ENCODE assay signal across 21 cellular contexts in the genomic region with DNA sequence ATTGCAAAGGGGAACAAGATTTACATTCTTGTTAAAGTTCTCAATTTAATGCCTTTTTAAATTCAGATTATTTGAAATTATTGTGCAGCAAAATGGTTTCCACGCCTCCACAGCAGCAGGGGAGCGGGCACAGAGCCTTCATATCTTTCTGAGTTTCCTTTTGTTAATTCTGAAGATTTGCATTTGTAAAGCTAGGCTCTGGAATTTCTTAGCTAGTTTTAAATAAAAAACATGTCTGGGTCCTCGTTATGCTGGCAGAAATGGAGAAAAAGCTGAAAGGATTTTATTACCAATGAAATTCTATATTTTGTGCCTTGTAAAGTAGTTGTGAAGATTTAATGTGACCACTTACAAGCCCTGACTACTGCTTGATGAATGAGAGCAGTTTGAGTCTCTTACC. TPM values are rescaled to one million over a fixed set of nuclear protein-coding genes. Genes with fewer than 3 reads are reported as not detected.
A peak's percentile ranks its signal among the peaks of the same experiment; 100 is the strongest.
DNase-seq lines count a peak whose midpoint lies in the region; ATAC-seq and TF ChIP-seq lines count a peak whose summit lies in the region.
"Had no signal": no experiment of that assay in that cellular context is flagged by ENCODE, and none has a peak within 500 bp of the region (broad histone marks: within the 10 kb centered on the region; RNA-seq: fewer than 3 reads in every experiment).

No MANE protein-coding gene starts in this region.

- in situ Hi-C loops in HAP-1 (cut with MboI; ENCODE audit: low sequenced_read_pairs): loop anchor here (25.0 kb wide), 2 partner anchors 215 to 365 kb away; partner anchors contain the start of gene NUDT11

- ATAC-seq in HG02870 (IDR thresholded peaks at IDR 0.05; ENCODE audit: unreplicated experiment) (no peak), HG03159 (IDR thresholded peaks at IDR 0.05; ENCODE audit: unreplicated experiment) (no peak)
- no peak for ATAC-seq in activated naive CD8-positive, alpha-beta T cell treated with anti-CD3 and anti-CD28 coated beads, Interleukin-2, amount 50 U/mL, for 24 hours
- ATAC-seq: Right ventricle myocardium inferior, T-cell had no signal

- DNase-seq in HAP-1 (ENCODE audit: low spot score in 2 of 2) (peak; percentile 68 to 96), C1 segment of cervical spinal cord (lab: John Stamatoyannopoulos, UW) (no peak)
- no peak for DNase-seq in activated naive CD8-positive, alpha-beta T cell treated with anti-CD3 and anti-CD28 coated beads, Interleukin-2, amount 50 U/mL, for 24 hours
- DNase-seq: CD4-positive, CD25-positive, alpha-beta regulatory T cell; MM.1S; NCI-H1048; NCI-H1417 treated with DMSO at 0.1 percent for 48 hours; NCI-H1694 treated with DMSO at 0.1 percent for 48 hours; NCI-H2081; NCI-H2227 treated with DMSO at 0.1 percent for 48 hours; NCI-H526 treated with DMSO at 0.1 percent for 48 hours; PC-9; SJCRH30; T-cell had no signal

- H3K36me3 ChIP-seq in HAP-1 (replicated peaks): no peaks in the 10 kb centered on the region
- H3K36me3 ChIP-seq in iPS-18a (ENCODE audit: control insufficient read depth, low read depth, low read length): peaks cover 7% of the 10 kb centered on the region
- H3K36me3 ChIP-seq: SJCRH30 had no signal

- H3K4me3 ChIP-seq in HAP-1: no peak overlapping the region
- peak overlapping the region; percentile 42 for H3K4me3 ChIP-seq in iPS-18a (ENCODE audit: low read length)
- H3K4me3 ChIP-seq: PC-9, SJCRH30 had no signal

- no peaks in the 10 kb centered on the region for H3K9me3 ChIP-seq in HAP-1
- H3K9me3 ChIP-seq in iPS-18a (ENCODE audit: control insufficient read depth, low read depth, low read length): peaks cover 28% of the 10 kb centered on the region
- H3K9me3 ChIP-seq: SJCRH30 had no signal

- H3K27me3 ChIP-seq in HAP-1 (ENCODE audit: low read depth) (no peaks in the 10 kb centered on the region), iPS-18a (ENCODE audit: control insufficient read depth, insufficient read depth, low read length) (no peaks in the 10 kb centered on the region)
- H3K27me3 ChIP-seq: SJCRH30 had no signal

- no peak for TF ChIP-seq CTCF in brain (conservative IDR thresholded peaks at IDR 0.05)

- peak overlapping the region in 2 of 5 experiments; percentile 54 to 68 for H3K4me3 Mint-ChIP-seq in brain
- no peak overlapping the region for H3K4me3 Mint-ChIP-seq in activated naive CD8-positive, alpha-beta T cell treated with anti-CD3 and anti-CD28 coated beads, Interleukin-2, amount 50 U/mL, for 24 hours
- H3K4me3 Mint-ChIP-seq: CD4-positive, CD25-positive, alpha-beta regulatory T cell; IgD-negative memory B cell; T-cell had no signal

- H3K27ac ChIP-seq in iPS-18a (ENCODE audit: low read length): peak overlapping the region; percentile 2
- H3K27ac ChIP-seq: KMS-11, PC-9, SJCRH30 had no signal

- H3K36me3 Mint-ChIP-seq in brain: peaks cover 58% of the 10 kb centered on the region
- H3K36me3 Mint-ChIP-seq in activated naive CD8-positive, alpha-beta T cell treated with anti-CD3 and anti-CD28 coated beads, Interleukin-2, amount 50 U/mL, for 24 hours (ENCODE audit: low read depth): peaks cover 46% of the 10 kb centered on the region

- peak overlapping the region; percentile 42 for H3K9ac ChIP-seq in iPS-18a (ENCODE audit: low read length)
- H3K9ac ChIP-seq: KMS-11 had no signal

- H3K27me3 Mint-ChIP-seq in brain: peaks cover 7% of the 10 kb centered on the region
- H3K27me3 Mint-ChIP-seq in activated naive CD8-positive, alpha-beta T cell treated with anti-CD3 and anti-CD28 coated beads, Interleukin-2, amount 50 U/mL, for 24 hours: no peaks in the 10 kb centered on the region
- H3K27me3 Mint-ChIP-seq: CD4-positive, CD25-positive, alpha-beta regulatory T cell; IgD-negative memory B cell; T-cell had no signal

- H3K9me3 Mint-ChIP-seq in brain: peaks cover 0 to 23% (median 14%) of the 10 kb centered on the region in 5 experiments
- peaks cover 12% of the 10 kb centered on the region for H3K9me3 Mint-ChIP-seq in activated naive CD8-positive, alpha-beta T cell treated with anti-CD3 and anti-CD28 coated beads, Interleukin-2, amount 50 U/mL, for 24 hours

- peak overlapping the region in 4 of 5 experiments; percentile 18 to 91 (median 37) for H3K27ac Mint-ChIP-seq in brain
- no peak overlapping the region for H3K27ac Mint-ChIP-seq in activated naive CD8-positive, alpha-beta T cell treated with anti-CD3 and anti-CD28 coated beads, Interleukin-2, amount 50 U/mL, for 24 hours
- H3K27ac Mint-ChIP-seq: CD4-positive, CD25-positive, alpha-beta regulatory T cell; IgD-negative memory B cell; T-cell had no signal

- H3K4me1 ChIP-seq in HAP-1: peaks cover 32% of the 10 kb centered on the region
- H3K4me1 ChIP-seq in iPS-18a (ENCODE audit: control insufficient read depth, low read depth, low read length): peaks cover 37% of the 10 kb centered on the region
- H3K4me1 ChIP-seq: SJCRH30 had no signal

- peaks cover 31% of the 10 kb centered on the region for H3K4me1 Mint-ChIP-seq in brain
- peaks cover 11% of the 10 kb centered on the region for H3K4me1 Mint-ChIP-seq in activated naive CD8-positive, alpha-beta T cell treated with anti-CD3 and anti-CD28 coated beads, Interleukin-2, amount 50 U/mL, for 24 hours

RNA-seq across cellular contexts. Expression of gene MAGED1, which starts 40.8 kb away (rescaled TPM):
- polyA plus RNA-seq in brain (ENCODE audit: insufficient read depth, low read depth, low replicate concordance): 250 TPM

Comparison
In these comparisons a context has a peak if more than half of its experiments do, and no peak if none do; other contexts are left out.
1. DNase-seq: peak in HAP-1 (2 of 2); none in C1 segment of cervical spinal cord (0 of 14) and activated naive CD8-positive, alpha-beta T cell treated with anti-CD3 and anti-CD28 coated beads, Interleukin-2, amount 50 U/mL, for 24 hours (single experiment).